In the genomic region with DNA sequence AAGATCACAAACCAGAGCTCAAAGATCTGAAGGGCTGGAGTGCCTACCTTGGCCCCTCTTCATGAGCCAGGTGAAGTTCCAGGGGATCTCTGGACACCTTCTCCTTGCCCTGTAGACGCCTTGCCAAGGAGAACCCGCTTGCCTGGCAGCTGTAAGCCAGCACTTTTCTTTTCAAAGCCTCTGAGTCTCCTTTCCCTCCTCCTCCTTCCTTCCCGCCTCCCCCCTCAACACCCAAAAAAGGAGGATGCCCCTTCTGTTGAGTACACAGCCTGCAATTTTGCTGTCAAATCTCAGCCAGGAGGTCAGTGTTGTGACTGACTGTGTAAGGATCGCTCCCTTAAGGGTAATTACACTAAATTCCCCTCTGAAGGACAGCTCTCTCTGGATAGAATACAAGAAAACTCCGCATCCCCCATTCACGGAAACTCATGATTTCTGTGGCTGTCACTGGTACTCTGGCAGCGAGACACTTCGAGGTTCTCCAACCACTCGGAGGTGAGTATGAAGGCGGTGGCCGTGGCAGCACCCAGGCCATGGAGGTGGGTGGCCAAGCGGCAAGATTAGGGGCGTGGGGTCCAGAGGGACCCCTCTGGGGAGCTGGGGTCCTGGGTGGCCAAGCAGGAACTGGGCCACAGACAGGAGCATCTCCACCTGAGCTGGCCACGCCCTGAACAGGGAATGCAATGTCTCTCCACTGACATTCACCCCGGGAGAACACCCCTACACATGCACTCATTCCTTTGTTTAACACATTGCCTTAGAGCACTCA, we compare ENCODE assay signal across 24 cellular contexts.
"Had no signal": no experiment of that assay in that cellular context is flagged by ENCODE, and none has a peak within 500 bp of the region (broad histone marks: within the 10 kb centered on the region; RNA-seq: fewer than 3 reads in every experiment).

No MANE protein-coding gene starts in this region.

- H3K27ac ChIP-seq: breast epithelium, gastroesophageal sphincter, hepatocyte, neutrophil, skin epidermis, thyroid gland, upper lobe of right lung had no signal

- H3K9me3 ChIP-seq: breast epithelium, gastroesophageal sphincter, neutrophil, thyroid gland, upper lobe of right lung had no signal

- ATAC-seq: activated naive CD8-positive, alpha-beta T cell treated with anti-CD3 and anti-CD28 coated beads, Interleukin-2, amount 50 U/mL, for 24 hours; activated T-helper 17 cell treated with anti-CD3 and anti-CD28 coated beads, Interleukin-2, amount 50 U/mL, for 72 hours; gastroesophageal sphincter; naive thymus-derived CD8-positive, alpha-beta T cell; sciatic nerve; stimulated activated memory B cell treated with anti-CD40 and anti-IgM and Interleukin-4, amounts not matched to agents 10 μg/mL and 1 μg/mL and 100 μg/mL, for 72 hours; stimulated activated naive CD8-positive, alpha-beta T cell treated with anti-CD3 and anti-CD28 coated beads, Interleukin-15, amount 100 ng/mL, for 72 hours; upper lobe of right lung had no signal

- H3K4me1 Mint-ChIP-seq: activated CD4-positive, alpha-beta memory T cell treated with anti-CD3 and anti-CD28 coated beads, Interleukin-2, amount 10 ng/mL, durations not matched to agents 7 days and 5 days; activated CD4-positive, alpha-beta T cell treated with anti-CD3 and anti-CD28 coated beads, Interleukin-2, amount 10 ng/mL, durations not matched to agents 24 days and 14 days; activated naive CD4-positive, alpha-beta T cell treated with anti-CD3 and anti-CD28 coated beads, Interleukin-2, amount 50 U/mL, for 24 hours; activated naive CD8-positive, alpha-beta T cell treated with anti-CD3 and anti-CD28 coated beads, Interleukin-2, amount 50 U/mL, for 24 hours; activated T-helper 17 cell treated with anti-CD3 and anti-CD28 coated beads, Interleukin-2, amount 50 U/mL, for 72 hours; naive thymus-derived CD8-positive, alpha-beta T cell; stimulated activated naive CD8-positive, alpha-beta T cell treated with anti-CD3 and anti-CD28 coated beads, Interleukin-15, amount 100 ng/mL, for 72 hours had no signal

- H3K4me2 ChIP-seq: hepatocyte had no signal

- H3K27ac Mint-ChIP-seq: activated CD4-positive, alpha-beta memory T cell treated with anti-CD3 and anti-CD28 coated beads, Interleukin-2, amount 10 ng/mL, durations not matched to agents 7 days and 5 days; activated CD4-positive, alpha-beta T cell treated with anti-CD3 and anti-CD28 coated beads, Interleukin-2, amount 10 ng/mL, durations not matched to agents 24 days and 14 days; activated naive CD8-positive, alpha-beta T cell treated with anti-CD3 and anti-CD28 coated beads, Interleukin-2, amount 50 U/mL, for 24 hours; activated T-cell treated with anti-CD3 and anti-CD28 coated beads, Interleukin-2, amount 50 U/mL, for 24 hours; activated T-helper 17 cell treated with anti-CD3 and anti-CD28 coated beads, Interleukin-2, amount 50 U/mL, for 72 hours; naive thymus-derived CD8-positive, alpha-beta T cell; stimulated activated memory B cell treated with anti-CD40 and anti-IgM and Interleukin-4, amounts not matched to agents 10 μg/mL and 1 μg/mL and 100 μg/mL, for 72 hours; stimulated activated naive CD8-positive, alpha-beta T cell treated with anti-CD3 and anti-CD28 coated beads, Interleukin-15, amount 100 ng/mL, for 72 hours had no signal

- H3K36me3 Mint-ChIP-seq: activated naive CD4-positive, alpha-beta T cell treated with anti-CD3 and anti-CD28 coated beads, Interleukin-2, amount 50 U/mL, for 24 hours; naive thymus-derived CD8-positive, alpha-beta T cell; stimulated activated memory B cell treated with anti-CD40 and anti-IgM and Interleukin-4, amounts not matched to agents 10 μg/mL and 1 μg/mL and 100 μg/mL, for 72 hours had no signal

- H2AFZ ChIP-seq: hepatocyte had no signal

- H3K27me3 ChIP-seq: hepatocyte, thyroid gland had no signal

- H3K36me3 ChIP-seq: breast epithelium, gastroesophageal sphincter, neutrophil, thyroid gland, upper lobe of right lung had no signal

- H3K4me3 ChIP-seq: breast epithelium, gastroesophageal sphincter, hepatocyte, skin epidermis, thyroid gland, upper lobe of right lung had no signal

- DNase-seq: activated CD4-positive, alpha-beta memory T cell treated with anti-CD3 and anti-CD28 coated beads, Interleukin-2, amount 10 ng/mL, durations not matched to agents 7 days and 5 days; activated CD4-positive, alpha-beta T cell treated with anti-CD3 and anti-CD28 coated beads, Interleukin-2, amount 10 ng/mL, durations not matched to agents 24 days and 14 days; activated CD4-positive, CD25-positive, alpha-beta regulatory T cell treated with anti-CD3 and anti-CD28 coated beads, Interleukin-2, amount 50 U/mL, for 72 hours; activated CD8-positive, alpha-beta memory T cell treated with anti-CD3 and anti-CD28 coated beads, Interleukin-2, amount 50 U/mL, for 48 hours; activated gamma-delta T cell treated with Interleukin-2 at 50 U/mL for 16 hours; activated naive CD8-positive, alpha-beta T cell treated with anti-CD3 and anti-CD28 coated beads, Interleukin-2, amount 50 U/mL, for 24 hours; activated T-cell treated with anti-CD3 and anti-CD28 coated beads, Interleukin-2, amount 50 U/mL, for 24 hours; central memory CD4-positive, alpha-beta T cell; naive thymus-derived CD8-positive, alpha-beta T cell; stimulated activated CD4-positive, alpha-beta T cell treated with anti-CD3 and anti-CD28 coated beads, Interleukin-12 subunit alpha, Interleukin-12 subunit beta, amount 100 ng/mL, for 4 hours; stimulated activated CD4-positive, alpha-beta T cell treated with anti-CD3 and anti-CD28 coated beads, Interleukin-4, amount 100 ng/mL, for 24 hours; stimulated activated naive CD8-positive, alpha-beta T cell treated with anti-CD3 and anti-CD28 coated beads, Interleukin-15, amount 100 ng/mL, for 72 hours; T-helper 2 cell; thyroid gland; upper lobe of right lung had no signal

- H3K4me3 Mint-ChIP-seq: activated CD4-positive, alpha-beta memory T cell treated with anti-CD3 and anti-CD28 coated beads, Interleukin-2, amount 10 ng/mL, durations not matched to agents 7 days and 5 days; activated CD4-positive, alpha-beta T cell treated with anti-CD3 and anti-CD28 coated beads, Interleukin-2, amount 10 ng/mL, durations not matched to agents 24 days and 14 days; activated naive CD4-positive, alpha-beta T cell treated with anti-CD3 and anti-CD28 coated beads, Interleukin-2, amount 50 U/mL, for 24 hours; activated naive CD8-positive, alpha-beta T cell treated with anti-CD3 and anti-CD28 coated beads, Interleukin-2, amount 50 U/mL, for 24 hours; activated T-cell treated with anti-CD3 and anti-CD28 coated beads, Interleukin-2, amount 50 U/mL, for 24 hours; activated T-helper 17 cell treated with anti-CD3 and anti-CD28 coated beads, Interleukin-2, amount 50 U/mL, for 72 hours; naive thymus-derived CD8-positive, alpha-beta T cell; stimulated activated memory B cell treated with anti-CD40 and anti-IgM and Interleukin-4, amounts not matched to agents 10 μg/mL and 1 μg/mL and 100 μg/mL, for 72 hours; stimulated activated naive CD8-positive, alpha-beta T cell treated with anti-CD3 and anti-CD28 coated beads, Interleukin-15, amount 100 ng/mL, for 72 hours had no signal

- H3K9me3 Mint-ChIP-seq: activated CD4-positive, alpha-beta memory T cell treated with anti-CD3 and anti-CD28 coated beads, Interleukin-2, amount 10 ng/mL, durations not matched to agents 7 days and 5 days; activated CD4-positive, alpha-beta T cell treated with anti-CD3 and anti-CD28 coated beads, Interleukin-2, amount 10 ng/mL, durations not matched to agents 24 days and 14 days; activated naive CD4-positive, alpha-beta T cell treated with anti-CD3 and anti-CD28 coated beads, Interleukin-2, amount 50 U/mL, for 24 hours; activated naive CD8-positive, alpha-beta T cell treated with anti-CD3 and anti-CD28 coated beads, Interleukin-2, amount 50 U/mL, for 24 hours; activated T-cell treated with anti-CD3 and anti-CD28 coated beads, Interleukin-2, amount 50 U/mL, for 24 hours; activated T-helper 17 cell treated with anti-CD3 and anti-CD28 coated beads, Interleukin-2, amount 50 U/mL, for 72 hours; naive thymus-derived CD8-positive, alpha-beta T cell; stimulated activated memory B cell treated with anti-CD40 and anti-IgM and Interleukin-4, amounts not matched to agents 10 μg/mL and 1 μg/mL and 100 μg/mL, for 72 hours; stimulated activated naive CD8-positive, alpha-beta T cell treated with anti-CD3 and anti-CD28 coated beads, Interleukin-15, amount 100 ng/mL, for 72 hours had no signal
